8 cellular contexts compared by ENCODE assay signal in genomic region chr16:84648595-84649510, GRCh38. TPM values are rescaled to one million over a fixed set of nuclear protein-coding genes. Genes with fewer than 3 reads are reported as not detected.
A peak's percentile ranks its signal among the peaks of the same experiment; 100 is the strongest.
DNase-seq lines count a peak whose midpoint lies in the region; ATAC-seq and TF ChIP-seq lines count a peak whose summit lies in the region.

No MANE protein-coding gene starts in this region.

- DNase-seq in DMS53 (lab: John Stamatoyannopoulos, UW) (peak; percentile 74), HuH-7 (ENCODE audit: low spot score) (peak; percentile 73), esophagus muscularis mucosa (ENCODE audit: extremely low spot score) (no peak), natural killer cell (peak; percentile 44), transverse colon (peak; percentile 73), medulla oblongata (ENCODE audit: extremely low spot score) (no peak)
- DNase-seq in activated CD8-positive, alpha-beta memory T cell treated with anti-CD3 and anti-CD28 coated beads, Interleukin-2, amount 50 U/mL, for 4 hours, result peak; percentile 49

- in situ Hi-C loops in transverse colon (cut with MboI; ENCODE audit: low pct_ligation_motif_present in 1 of 4, low pct_unique_long_range_greater_than_20kb in 1 of 4, low sequenced_read_pairs in 3 of 4), result no loop called here

- H3K27ac ChIP-seq in esophagus muscularis mucosa (replicated peaks in 1 of 4) (peak overlapping the region; percentile 84 to 90 (median 86)), transverse colon (peak overlapping the region; percentile 77 to 88 (median 85))

- H3K27ac Mint-ChIP-seq in natural killer cell, result peak overlapping the region; percentile 73 to 86

- H3K9me3 Mint-ChIP-seq in natural killer cell, result no peaks in the 10 kb centered on the region

- H3K4me1 ChIP-seq in esophagus muscularis mucosa (peaks cover 19 to 36% (median 33%) of the 10 kb centered on the region in 4 donors), transverse colon (peaks cover 4 to 21% (median 14%) of the 10 kb centered on the region in 4 donors)

- 15% methylated on average over 10 of the region's 96 CpGs for WGBS in esophagus muscularis mucosa
- 2% methylated on average over 30 of the region's 96 CpGs; no CpG with 5 or more reads in 1 of the 2 donors for WGBS in transverse colon (ENCODE audit: low coverage in 1 of 2), 2 donors

- no peaks in the 10 kb centered on the region for H3K36me3 Mint-ChIP-seq in natural killer cell

- peaks cover 0 to 4% of the 10 kb centered on the region in 2 donors for H3K27me3 Mint-ChIP-seq in natural killer cell (ENCODE audit: low read depth in 2 of 2)

- TF ChIP-seq CTCF in esophagus muscularis mucosa (IDR thresholded peaks at IDR 0.05) (no peak), natural killer cell (IDR thresholded peaks at IDR 0.05) (no peak), transverse colon (IDR thresholded peaks at IDR 0.05) (no peak)

- intact Hi-C loops in esophagus muscularis mucosa (cut with DNase I), result no loop called here
- intact Hi-C loops in natural killer cell (cut with micrococcal nuclease), result no loop called here
- intact Hi-C loops in transverse colon (cut with DNase I; ENCODE audit: low total_unique reads), result no loop called here

- H3K4me1 Mint-ChIP-seq in natural killer cell, result peaks cover 32 to 49% of the 10 kb centered on the region in 2 donors

- ATAC-seq in GM21390 (IDR thresholded peaks at IDR 0.05; ENCODE audit: unreplicated experiment) (peak; percentile 68), natural killer cell (peak; percentile 41 to 60 (median 46))

- peaks cover 3 to 33% (median 25%) of the 10 kb centered on the region in 4 donors for H3K36me3 ChIP-seq in esophagus muscularis mucosa
- H3K36me3 ChIP-seq in transverse colon, result peaks cover 0 to 12% (median 0%) of the 10 kb centered on the region in 4 donors

- no peak for TF ChIP-seq POLR2A in esophagus muscularis mucosa (IDR thresholded peaks at IDR 0.05; ENCODE audit: low read depth)
- no peak for TF ChIP-seq POLR2A in transverse colon (IDR thresholded peaks at IDR 0.05)

- TF ChIP-seq EP300 in esophagus muscularis mucosa (IDR thresholded peaks at IDR 0.05) (no peak), transverse colon (IDR thresholded peaks at IDR 0.05; ENCODE audit: low read depth) (no peak)

- H3K27me3 ChIP-seq in esophagus muscularis mucosa (no peaks in the 10 kb centered on the region), transverse colon (no peaks in the 10 kb centered on the region)

- H3K9me3 ChIP-seq in esophagus muscularis mucosa (no peaks in the 10 kb centered on the region), transverse colon (no peaks in the 10 kb centered on the region)

- peak overlapping the region; percentile 81 for H3K4me3 Mint-ChIP-seq in natural killer cell

- H3K4me3 ChIP-seq in esophagus muscularis mucosa, result peak overlapping the region; percentile 78 to 99 (median 87)
- peak overlapping the region; percentile 62 to 83 (median 75) for H3K4me3 ChIP-seq in transverse colon

RNA-seq across cellular contexts. Expression of gene KLHL36, which starts 0.5 kb away (rescaled TPM):
- total RNA-seq in esophagus muscularis mucosa, result 100 to 1,000 TPM in 2 of 4 donors, 10 to 100 TPM in 2; 52.3 to 119 (median 80.4) TPM
- total RNA-seq in natural killer cell, result 10 to 100 TPM; 47.2 to 62.3 (median 60.5) TPM
- 10 to 100 TPM; 38.0 to 75.5 (median 66.7) TPM for total RNA-seq in transverse colon

RNA-seq across cellular contexts. Expression of gene COTL1, which starts 31.0 kb away (rescaled TPM):
- total RNA-seq in esophagus muscularis mucosa (10 to 100 TPM; 34.5 to 42.9 (median 40.7) TPM), natural killer cell (100 to 1,000 TPM in 2 of 3 donors, 10 to 100 TPM in 1; 43.7 to 187 (median 116) TPM), transverse colon (10 to 100 TPM; 31.1 to 78.9 (median 47.9) TPM)

RNA-seq across cellular contexts. Expression of gene USP10, which starts 50.9 kb away (rescaled TPM):
- total RNA-seq in esophagus muscularis mucosa (10 to 100 TPM; 45.3 to 71.2 (median 59.3) TPM), natural killer cell (100 to 1,000 TPM in 2 of 3 donors, 10 to 100 TPM in 1; 78.4 to 103 (median 100) TPM), transverse colon (10 to 100 TPM; 23.6 to 56.8 (median 45.4) TPM)

Comparison
In these comparisons a context has a peak if more than half of its experiments do, and no peak if none do; other contexts are left out.
1. DNase-seq: peak in DMS53 (single experiment), HuH-7 (single experiment), activated CD8-positive, alpha-beta memory T cell treated with anti-CD3 and anti-CD28 coated beads, Interleukin-2, amount 50 U/mL, for 4 hours (single experiment), natural killer cell (single experiment) and transverse colon (single experiment); none in esophagus muscularis mucosa (single experiment) and medulla oblongata (single experiment).